In the genomic region with DNA sequence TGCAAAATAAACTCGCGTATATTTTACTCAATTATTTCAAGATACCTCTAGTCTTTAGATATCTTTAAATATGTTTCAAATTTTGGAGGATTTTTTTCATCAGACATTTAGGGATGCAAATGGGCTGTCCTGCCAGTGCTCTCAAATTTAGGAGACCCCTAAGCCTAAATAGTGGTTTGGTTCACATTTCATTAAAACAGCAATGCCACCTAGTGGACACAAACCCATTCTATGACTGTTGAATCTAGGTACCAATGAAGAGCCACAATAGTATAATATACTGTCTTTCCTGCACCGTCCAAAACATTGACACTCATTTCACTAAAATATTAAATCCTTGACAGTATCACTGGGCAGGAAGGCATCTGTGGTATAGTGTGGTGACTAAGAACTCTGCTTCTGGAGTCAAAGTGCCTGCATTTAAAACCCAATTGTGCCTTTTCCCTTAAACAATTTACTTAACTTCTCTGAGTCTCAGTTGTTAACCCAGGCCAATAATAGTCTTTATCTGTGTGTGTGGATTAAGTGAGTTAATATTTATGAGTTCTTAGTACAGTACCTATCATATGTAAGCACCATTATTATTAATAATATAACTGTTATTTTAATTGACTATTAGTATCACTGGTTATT, we compare ENCODE assay signal across 8 cellular contexts.
DNase-seq lines count a peak whose midpoint lies in the region; ATAC-seq and TF ChIP-seq lines count a peak whose summit lies in the region.

No MANE protein-coding gene starts in this region.

- DNase-seq in Ammon's horn (ENCODE audit: low spot score) (peak; percentile 48), NCI-H1092 (lab: John Stamatoyannopoulos, UW) (peak; percentile 10), epithelial cell of proximal tubule (ENCODE audit: low read depth) (no peak), cerebellar nuclear complex (lab: John Stamatoyannopoulos, UW) (no peak)
- DNase-seq in stimulated activated naive B cell treated with anti-CD40 and anti-IgM and Interleukin-4, amounts not matched to agents 10 μg/mL and 1 μg/mL and 100 μg/mL, for 72 hours, result no peak

- H3K4me1 Mint-ChIP-seq in stimulated activated naive B cell treated with anti-CD40 and anti-IgM and Interleukin-4, amounts not matched to agents 10 μg/mL and 1 μg/mL and 100 μg/mL, for 72 hours, result no peaks in the 10 kb centered on the region
- H3K4me1 Mint-ChIP-seq in activated T-helper 17 cell treated with anti-CD3 and anti-CD28 coated beads, Interleukin-2, amount 50 U/mL, for 72 hours, result no peaks in the 10 kb centered on the region

- H3K4me3 ChIP-seq in epithelial cell of proximal tubule (ENCODE audit: low read depth, low read length), result no peak overlapping the region

- H3K27ac Mint-ChIP-seq in stimulated activated naive B cell treated with anti-CD40 and anti-IgM and Interleukin-4, amounts not matched to agents 10 μg/mL and 1 μg/mL and 100 μg/mL, for 72 hours, result no peak overlapping the region
- H3K27ac Mint-ChIP-seq in activated T-helper 17 cell treated with anti-CD3 and anti-CD28 coated beads, Interleukin-2, amount 50 U/mL, for 72 hours, result no peak overlapping the region

- no peaks in the 10 kb centered on the region for H3K36me3 Mint-ChIP-seq in stimulated activated naive B cell treated with anti-CD40 and anti-IgM and Interleukin-4, amounts not matched to agents 10 μg/mL and 1 μg/mL and 100 μg/mL, for 72 hours
- no peaks in the 10 kb centered on the region for H3K36me3 Mint-ChIP-seq in activated T-helper 17 cell treated with anti-CD3 and anti-CD28 coated beads, Interleukin-2, amount 50 U/mL, for 72 hours (ENCODE audit: low read depth)

- H3K9me3 Mint-ChIP-seq in stimulated activated naive B cell treated with anti-CD40 and anti-IgM and Interleukin-4, amounts not matched to agents 10 μg/mL and 1 μg/mL and 100 μg/mL, for 72 hours, result no peaks in the 10 kb centered on the region
- no peaks in the 10 kb centered on the region for H3K9me3 Mint-ChIP-seq in activated T-helper 17 cell treated with anti-CD3 and anti-CD28 coated beads, Interleukin-2, amount 50 U/mL, for 72 hours

- ATAC-seq in GM19351 (IDR thresholded peaks at IDR 0.05; ENCODE audit: unreplicated experiment) (peak; percentile 77), HG02588 (IDR thresholded peaks at IDR 0.05; ENCODE audit: unreplicated experiment) (no peak)
- peak; percentile 57 to 68 for ATAC-seq in stimulated activated naive B cell treated with anti-CD40 and anti-IgM and Interleukin-4, amounts not matched to agents 10 μg/mL and 1 μg/mL and 100 μg/mL, for 72 hours (replicated peaks)
- ATAC-seq in activated T-helper 17 cell treated with anti-CD3 and anti-CD28 coated beads, Interleukin-2, amount 50 U/mL, for 72 hours (replicated peaks), result no peak

- no peak overlapping the region for H3K4me3 Mint-ChIP-seq in stimulated activated naive B cell treated with anti-CD40 and anti-IgM and Interleukin-4, amounts not matched to agents 10 μg/mL and 1 μg/mL and 100 μg/mL, for 72 hours
- no peak overlapping the region for H3K4me3 Mint-ChIP-seq in activated T-helper 17 cell treated with anti-CD3 and anti-CD28 coated beads, Interleukin-2, amount 50 U/mL, for 72 hours

- H3K27me3 Mint-ChIP-seq in stimulated activated naive B cell treated with anti-CD40 and anti-IgM and Interleukin-4, amounts not matched to agents 10 μg/mL and 1 μg/mL and 100 μg/mL, for 72 hours, result peaks cover 0 to 13% of the 10 kb centered on the region in 2 donors
- H3K27me3 Mint-ChIP-seq in activated T-helper 17 cell treated with anti-CD3 and anti-CD28 coated beads, Interleukin-2, amount 50 U/mL, for 72 hours, result peaks cover 14% of the 10 kb centered on the region

- TF ChIP-seq CTCF in epithelial cell of proximal tubule (conservative IDR thresholded peaks at IDR 0.05; ENCODE audit: low read depth, low read length), result peak; percentile 75

Comparison
In these comparisons a context has a peak if more than half of its experiments do, and no peak if none do; other contexts are left out.
1. DNase-seq: peak in Ammon's horn (single experiment) and NCI-H1092 (single experiment); none in epithelial cell of proximal tubule (single experiment), stimulated activated naive B cell treated with anti-CD40 and anti-IgM and Interleukin-4, amounts not matched to agents 10 μg/mL and 1 μg/mL and 100 μg/mL, for 72 hours (single experiment) and cerebellar nuclear complex (0 of 2).
2. ATAC-seq: peak in GM19351 (single experiment) and stimulated activated naive B cell treated with anti-CD40 and anti-IgM and Interleukin-4, amounts not matched to agents 10 μg/mL and 1 μg/mL and 100 μg/mL, for 72 hours (2 of 2); none in HG02588 (single experiment) and activated T-helper 17 cell treated with anti-CD3 and anti-CD28 coated beads, Interleukin-2, amount 50 U/mL, for 72 hours (single experiment).